In genomic region chr3:175176556-175176955, GRCh38 we compare ENCODE assay signal across 28 cellular contexts.
"Had no signal": no experiment of that assay in that cellular context is flagged by ENCODE, and none has a peak within 500 bp of the region (broad histone marks: within the 10 kb centered on the region; RNA-seq: fewer than 3 reads in every experiment).

No MANE protein-coding gene starts in this region.

- H3K36me3 ChIP-seq: adrenal gland, esophagus squamous epithelium had no signal

- H3K4me3 ChIP-seq: adrenal gland, body of pancreas, esophagus squamous epithelium had no signal

- H3K4me1 ChIP-seq: adrenal gland, esophagus squamous epithelium had no signal

- FAIRE-seq: colon had no signal

- H3K27me3 ChIP-seq: adrenal gland, body of pancreas, esophagus squamous epithelium had no signal

- DNase-seq: activated CD4-positive, alpha-beta memory T cell treated with anti-CD3 and anti-CD28 coated beads for 36 hours; activated CD4-positive, alpha-beta T cell treated with anti-CD3 and anti-CD28 coated beads for 36 hours; activated CD4-positive, alpha-beta T cell treated with anti-CD3 and anti-CD28 coated beads, Interleukin-2, amount 10 ng/mL, durations not matched to agents 24 days and 14 days; activated CD4-positive, CD25-positive, alpha-beta regulatory T cell; activated CD4-positive, CD25-positive, alpha-beta regulatory T cell treated with anti-CD3 and anti-CD28 coated beads, Interleukin-2, amount 50 U/mL, for 72 hours; activated CD8-positive, alpha-beta memory T cell treated with anti-CD3 and anti-CD28 coated beads, Interleukin-2, amount 10 ng/mL, durations not matched to agents 7 days and 5 days; activated CD8-positive, alpha-beta memory T cell treated with anti-CD3 and anti-CD28 coated beads, Interleukin-2, amount 50 U/mL, for 4 hours; activated CD8-positive, alpha-beta T cell treated with anti-CD3 and anti-CD28 coated beads, Interleukin-2, amount 10 ng/mL, durations not matched to agents 7 days and 5 days; activated effector memory CD4-positive, alpha-beta T cell treated with anti-CD3 and anti-CD28 coated beads, Interleukin-2, amount 50 U/mL, for 16 hours; activated naive CD4-positive, alpha-beta T cell treated with anti-CD3 and anti-CD28 coated beads for 36 hours; activated naive CD8-positive, alpha-beta T cell treated with anti-CD3 and anti-CD28 coated beads for 36 hours; activated naive CD8-positive, alpha-beta T cell treated with anti-CD3 and anti-CD28 coated beads, Interleukin-2, amount 50 U/mL, for 24 hours; activated T-cell treated with anti-CD3 and anti-CD28 coated beads, Interleukin-2, amount 50 U/mL, for 1 hour; activated T-cell treated with anti-CD3 and anti-CD28 coated beads, Interleukin-2, amount 50 U/mL, for 48 hours; adrenal gland; amygdala; aorta; body of pancreas; caudate nucleus; cortex of kidney; effector memory CD4-positive, alpha-beta T cell; endodermal cell; esophagus squamous epithelium; foreskin melanocyte; head of caudate nucleus; T-helper 2 cell had no signal

- H3K9me3 ChIP-seq: adrenal gland, body of pancreas, esophagus squamous epithelium had no signal

- H3K27ac ChIP-seq: adrenal gland, body of pancreas, epithelial cell of prostate, esophagus squamous epithelium had no signal

- ATAC-seq: activated CD4-positive, alpha-beta T cell treated with anti-CD3 and anti-CD28 coated beads for 36 hours; activated CD8-positive, alpha-beta memory T cell treated with anti-CD3 and anti-CD28 coated beads, Interleukin-2, amount 10 ng/mL, durations not matched to agents 7 days and 5 days; activated CD8-positive, alpha-beta T cell treated with anti-CD3 and anti-CD28 coated beads, Interleukin-2, amount 10 ng/mL, durations not matched to agents 7 days and 5 days; activated naive CD8-positive, alpha-beta T cell treated with anti-CD3 and anti-CD28 coated beads, Interleukin-2, amount 50 U/mL, for 24 hours; body of pancreas had no signal
